Comparison of ENCODE assay signal across 8 cellular contexts in genomic region chr7:157010588-157011332, GRCh38. TPM values are rescaled to one million over a fixed set of nuclear protein-coding genes. Genes with fewer than 3 reads are reported as not detected.
DNase-seq lines count a peak whose midpoint lies in the region; ATAC-seq, FAIRE-seq and TF ChIP-seq lines count a peak whose summit lies in the region.

Gene MNX1, minus strand, starts transcription at chr7:157010663. Its CDS starts 313 bp downstream, at chr7:157010350.

- no peak within 1 kb of the TSS for H3K27ac ChIP-seq in heart right ventricle

- H3K9me3 Mint-ChIP-seq in activated T-helper 2 cell treated with anti-CD3 and anti-CD28 coated beads, Interferon-gamma antibody, Interleukin-2, Interleukin-4, amounts not matched to agents 10 μg/mL and 5 μg/mL and 100 μg/mL, durations not matched to agents 14 hours and 24 hours and 36 hours = no peaks in the 10 kb centered on the region

- no peaks in the 10 kb centered on the region for H3K36me3 Mint-ChIP-seq in activated T-helper 2 cell treated with anti-CD3 and anti-CD28 coated beads, Interferon-gamma antibody, Interleukin-2, Interleukin-4, amounts not matched to agents 10 μg/mL and 5 μg/mL and 100 μg/mL, durations not matched to agents 14 hours and 24 hours and 36 hours (ENCODE audit: low read depth)

- FAIRE-seq in D721Med (lab: Jason Lieb, UNC) = no peak

- WGBS in heart right ventricle, 2 donors = 1% methylated on average over 62 to 87 of the region's 87 CpGs

- peak; percentile 93 for DNase-seq in D721Med (ENCODE audit: insufficient read length, low spot score)
- peak; percentile 87 to 99 for DNase-seq in NCI-H526 (lab: John Stamatoyannopoulos, UW)
- peak; percentile 43 for DNase-seq in activated T-helper 2 cell treated with anti-CD3 and anti-CD28 coated beads, Interferon-gamma antibody, Interleukin-2, Interleukin-4, amounts not matched to agents 10 μg/mL and 5 μg/mL and 100 μg/mL, durations not matched to agents 14 hours and 24 hours and 36 hours (ENCODE audit: low spot score)
- peak in 1 of 2 donors; percentile 32 for DNase-seq in heart right ventricle
- DNase-seq in retinal pigment epithelial cell (ENCODE audit: low read depth) = no peak
- no peak for DNase-seq in ureter (ENCODE audit: low spot score)

- peak; percentile 65 for ATAC-seq in GM19395 (IDR thresholded peaks at IDR 0.05; ENCODE audit: unreplicated experiment)
- peak; percentile 48 for ATAC-seq in HG03378 (IDR thresholded peaks at IDR 0.05; ENCODE audit: unreplicated experiment)
- peak; percentile 68 to 92 (median 88) for ATAC-seq in heart right ventricle

- TF ChIP-seq CTCF in D721Med (IDR thresholded peaks at IDR 0.05; ENCODE audit: insufficient read depth, missing control alignments) = no peak
- no peak for TF ChIP-seq CTCF in heart right ventricle (IDR thresholded peaks at IDR 0.05)
- no peak for TF ChIP-seq CTCF in retinal pigment epithelial cell (conservative IDR thresholded peaks at IDR 0.05; ENCODE audit: low read depth, low read length)

- H3K27me3 ChIP-seq in heart right ventricle = peaks cover 36 to 97% (median 96%) of the 10 kb centered on the region in 7 donors

- no peaks in the 10 kb centered on the region for H3K9me3 ChIP-seq in heart right ventricle

- H3K4me1 Mint-ChIP-seq in activated T-helper 2 cell treated with anti-CD3 and anti-CD28 coated beads, Interferon-gamma antibody, Interleukin-2, Interleukin-4, amounts not matched to agents 10 μg/mL and 5 μg/mL and 100 μg/mL, durations not matched to agents 14 hours and 24 hours and 36 hours (ENCODE audit: low read depth) = peaks cover 6% of the 10 kb centered on the region

- H3K4me3 Mint-ChIP-seq in activated T-helper 2 cell treated with anti-CD3 and anti-CD28 coated beads, Interferon-gamma antibody, Interleukin-2, Interleukin-4, amounts not matched to agents 10 μg/mL and 5 μg/mL and 100 μg/mL, durations not matched to agents 14 hours and 24 hours and 36 hours (ENCODE audit: low read depth) = peak within 1 kb of the TSS; percentile 39

- intact Hi-C loops in activated T-helper 2 cell treated with anti-CD3 and anti-CD28 coated beads, Interferon-gamma antibody, Interleukin-2, Interleukin-4, amounts not matched to agents 10 μg/mL and 5 μg/mL and 100 μg/mL, durations not matched to agents 14 hours and 24 hours and 36 hours (cut with micrococcal nuclease) = loop anchor here (5.0 kb wide), 1 partner anchor 1478 kb away; no protein-coding TSS in a partner anchor
- intact Hi-C loops in heart right ventricle (cut with DNase I) = no loop called here

- H3K36me3 ChIP-seq in heart right ventricle = no peaks in the 10 kb centered on the region

- H3K4me1 ChIP-seq in heart right ventricle = peaks cover 2 to 22% (median 10%) of the 10 kb centered on the region in 9 donors

- H3K27ac Mint-ChIP-seq in activated T-helper 2 cell treated with anti-CD3 and anti-CD28 coated beads, Interferon-gamma antibody, Interleukin-2, Interleukin-4, amounts not matched to agents 10 μg/mL and 5 μg/mL and 100 μg/mL, durations not matched to agents 14 hours and 24 hours and 36 hours = no peak within 1 kb of the TSS

- peaks cover 72% of the 10 kb centered on the region for H3K27me3 Mint-ChIP-seq in activated T-helper 2 cell treated with anti-CD3 and anti-CD28 coated beads, Interferon-gamma antibody, Interleukin-2, Interleukin-4, amounts not matched to agents 10 μg/mL and 5 μg/mL and 100 μg/mL, durations not matched to agents 14 hours and 24 hours and 36 hours (ENCODE audit: low read depth)

- H3K4me3 ChIP-seq in heart right ventricle (peak within 1 kb of the TSS; percentile 18 to 57 (median 52)), retinal pigment epithelial cell (ENCODE audit: low read length) (peak within 1 kb of the TSS; percentile 37)

RNA-seq across cellular contexts. Expression of gene MNX1, which starts in this region (rescaled TPM):
- total RNA-seq in activated T-helper 2 cell treated with anti-CD3 and anti-CD28 coated beads, Interferon-gamma antibody, Interleukin-2, Interleukin-4, amounts not matched to agents 10 μg/mL and 5 μg/mL and 100 μg/mL, durations not matched to agents 14 hours and 24 hours and 36 hours = 0.09 TPM in 1 of 2 replicates, not detected in the other
- total RNA-seq in heart right ventricle (not detected), ureter (not detected)
- polyA plus RNA-seq in heart right ventricle = not detected

Comparison
In these comparisons a context has a peak if more than half of its experiments do, and no peak if none do; other contexts are left out.
1. Peak in DNase-seq in activated T-helper 2 cell treated with anti-CD3 and anti-CD28 coated beads, Interferon-gamma antibody, Interleukin-2, Interleukin-4, amounts not matched to agents 10 μg/mL and 5 μg/mL and 100 μg/mL, durations not matched to agents 14 hours and 24 hours and 36 hours; RNA of the gene not detected or under 1 TPM.
2. Peak in ATAC-seq and H3K4me3 ChIP-seq in heart right ventricle; RNA of the gene not detected or under 1 TPM.
3. DNase-seq: peak in D721Med (single experiment) and NCI-H526 (2 of 2); none in retinal pigment epithelial cell (single experiment) and ureter (single experiment).
4. Peak in every context shown above with its lines, with median percentiles within 50 percentile points of each other: ATAC-seq.